Comparison of ENCODE assay signal across 11 cellular contexts in genomic region chr12:131939007-131939406, GRCh38.
"Had no signal": no experiment of that assay in that cellular context is flagged by ENCODE, and none has a peak within 500 bp of the region (broad histone marks: within the 10 kb centered on the region; RNA-seq: fewer than 3 reads in every experiment).

No MANE protein-coding gene starts in this region.

- H3K27ac ChIP-seq: coronary artery, thyroid gland had no signal

- H3K27ac Mint-ChIP-seq: activated naive CD4-positive, alpha-beta T cell treated with anti-CD3 and anti-CD28 coated beads, Interleukin-2, amount 10 ng/mL, durations not matched to agents 7 days and 5 days; activated T-helper 2 cell treated with anti-CD3 and anti-CD28 coated beads, Interferon-gamma antibody, Interleukin-2, Interleukin-4, amounts not matched to agents 10 μg/mL and 5 μg/mL and 100 μg/mL, durations not matched to agents 14 hours and 24 hours and 36 hours; T-helper 2 cell treated with Interferon-gamma antibody and Interleukin-4, amounts not matched to agents 5 μg/mL and 100 μg/mL, for 36 hours had no signal

- H3K27me3 Mint-ChIP-seq: activated naive CD4-positive, alpha-beta T cell treated with anti-CD3 and anti-CD28 coated beads, Interleukin-2, amount 10 ng/mL, durations not matched to agents 7 days and 5 days had no signal

- H3K4me3 Mint-ChIP-seq: activated naive CD4-positive, alpha-beta T cell treated with anti-CD3 and anti-CD28 coated beads, Interleukin-2, amount 10 ng/mL, durations not matched to agents 7 days and 5 days; stimulated activated effector memory CD8-positive, alpha-beta T cell treated with anti-CD3 and anti-CD28 coated beads, Interleukin-12 subunit alpha, Interleukin-12 subunit beta, amount 100 ng/mL, for 72 hours; T-helper 2 cell treated with Interferon-gamma antibody and Interleukin-4, amounts not matched to agents 5 μg/mL and 100 μg/mL, for 36 hours had no signal

- H3K4me3 ChIP-seq: coronary artery, esophagus muscularis mucosa, thyroid gland had no signal

- H3K27me3 ChIP-seq: esophagus muscularis mucosa, thyroid gland had no signal

- H3K9me3 ChIP-seq: esophagus muscularis mucosa, thyroid gland had no signal

- DNase-seq: activated CD4-positive, alpha-beta T cell treated with anti-CD3 and anti-CD28 coated beads, Interleukin-2, amount 50 U/mL, for 1 hour; activated naive CD4-positive, alpha-beta T cell treated with anti-CD3 and anti-CD28 coated beads, Interleukin-2, amount 10 ng/mL, durations not matched to agents 7 days and 5 days; activated T-cell treated with anti-CD3 and anti-CD28 coated beads for 4 hours; hippocampal formation; thyroid gland had no signal

- H3K4me1 Mint-ChIP-seq: activated naive CD4-positive, alpha-beta T cell treated with anti-CD3 and anti-CD28 coated beads, Interleukin-2, amount 10 ng/mL, durations not matched to agents 7 days and 5 days had no signal

- H3K9me3 Mint-ChIP-seq: activated naive CD4-positive, alpha-beta T cell treated with anti-CD3 and anti-CD28 coated beads, Interleukin-2, amount 10 ng/mL, durations not matched to agents 7 days and 5 days; activated T-helper 2 cell treated with anti-CD3 and anti-CD28 coated beads, Interferon-gamma antibody, Interleukin-2, Interleukin-4, amounts not matched to agents 10 μg/mL and 5 μg/mL and 100 μg/mL, durations not matched to agents 14 hours and 24 hours and 36 hours; stimulated activated effector memory CD8-positive, alpha-beta T cell treated with anti-CD3 and anti-CD28 coated beads, Interleukin-12 subunit alpha, Interleukin-12 subunit beta, amount 100 ng/mL, for 72 hours; T-helper 2 cell treated with Interferon-gamma antibody and Interleukin-4, amounts not matched to agents 5 μg/mL and 100 μg/mL, for 36 hours had no signal

- FAIRE-seq: keratinocyte had no signal

- ATAC-seq: stimulated activated effector memory CD8-positive, alpha-beta T cell treated with anti-CD3 and anti-CD28 coated beads, Interleukin-12 subunit alpha, Interleukin-12 subunit beta, amount 100 ng/mL, for 72 hours had no signal
